Comparison of ENCODE assay signal across 8 cellular contexts in the genomic region with DNA sequence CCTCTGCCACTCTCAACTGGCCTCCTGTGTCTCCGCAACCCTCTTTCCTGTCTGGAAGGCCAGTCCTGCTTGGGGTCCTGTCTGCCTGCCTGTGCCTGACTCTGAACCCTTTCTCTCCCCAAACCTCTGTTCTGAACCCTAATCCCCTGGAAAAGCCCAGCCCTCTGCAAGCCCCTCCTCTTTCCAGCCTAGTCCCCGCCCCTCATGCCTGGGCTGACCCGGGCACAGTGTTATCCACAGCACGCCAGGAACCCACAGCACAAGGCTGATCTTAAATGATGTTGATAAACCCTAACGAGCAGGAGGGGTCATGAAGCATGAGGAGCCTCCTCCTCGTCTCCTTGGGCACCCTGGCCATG. TPM values are rescaled to one million over a fixed set of nuclear protein-coding genes. Genes with fewer than 3 reads are reported as not detected.
DNase-seq lines count a peak whose midpoint lies in the region; ATAC-seq and TF ChIP-seq lines count a peak whose summit lies in the region.

A gene (minus strand): TSS at position 115 of the 359 bp plus-strand sequence. CDS start 153 bp downstream, outside the sequence.

- H3K27ac ChIP-seq in urinary bladder (ENCODE audit: low read depth) = no peak within 1 kb of the TSS

- H3K4me3 ChIP-seq in urinary bladder (ENCODE audit: low read depth, low read length) = peak within 1 kb of the TSS; percentile 31

- H3K36me3 ChIP-seq in urinary bladder (ENCODE audit: insufficient read depth) = peaks cover 4% of the 10 kb centered on the region

- H3K27me3 Mint-ChIP-seq in activated naive CD4-positive, alpha-beta T cell treated with anti-CD3 and anti-CD28 coated beads, Interleukin-2, amount 50 U/mL, for 24 hours = peaks cover 11% of the 10 kb centered on the region
- H3K27me3 Mint-ChIP-seq in chondrocyte (ENCODE audit: low read depth) = no peaks in the 10 kb centered on the region
- H3K27me3 Mint-ChIP-seq in memory B cell = peaks cover 13% of the 10 kb centered on the region

- H3K4me1 Mint-ChIP-seq in activated naive CD4-positive, alpha-beta T cell treated with anti-CD3 and anti-CD28 coated beads, Interleukin-2, amount 50 U/mL, for 24 hours = peaks cover 31% of the 10 kb centered on the region
- peaks cover 73% of the 10 kb centered on the region for H3K4me1 Mint-ChIP-seq in chondrocyte (ENCODE audit: low read depth)
- peaks cover 19% of the 10 kb centered on the region for H3K4me1 Mint-ChIP-seq in memory B cell

- H3K9me3 Mint-ChIP-seq in activated naive CD4-positive, alpha-beta T cell treated with anti-CD3 and anti-CD28 coated beads, Interleukin-2, amount 50 U/mL, for 24 hours = no peaks in the 10 kb centered on the region
- H3K9me3 Mint-ChIP-seq in chondrocyte (ENCODE audit: low read depth) (no peaks in the 10 kb centered on the region), memory B cell (peaks cover 2% of the 10 kb centered on the region)

- H3K27ac Mint-ChIP-seq in activated naive CD4-positive, alpha-beta T cell treated with anti-CD3 and anti-CD28 coated beads, Interleukin-2, amount 50 U/mL, for 24 hours = no peak within 1 kb of the TSS
- H3K27ac Mint-ChIP-seq in chondrocyte (ENCODE audit: unreplicated experiment) (peak within 1 kb of the TSS; percentile 99), memory B cell (peak within 1 kb of the TSS; percentile 19)

- TF ChIP-seq CTCF in chondrocyte (IDR thresholded peaks at IDR 0.05) = no peak

- no peaks in the 10 kb centered on the region for H3K4me1 ChIP-seq in urinary bladder (ENCODE audit: insufficient read depth)

- DNase-seq in activated naive CD4-positive, alpha-beta T cell treated with anti-CD3 and anti-CD28 coated beads, Interleukin-2, amount 50 U/mL, for 16 hours = no peak
- DNase-seq in chondrocyte (ENCODE audit: low spot score) (peak; percentile 85), memory B cell (ENCODE audit: low spot score in 2 of 2) (no peak), NCI-H128 (lab: John Stamatoyannopoulos, UW; ENCODE audit: unreplicated experiment) (no peak)

- peak within 1 kb of the TSS; percentile 52 for H3K4me3 Mint-ChIP-seq in activated naive CD4-positive, alpha-beta T cell treated with anti-CD3 and anti-CD28 coated beads, Interleukin-2, amount 50 U/mL, for 24 hours
- H3K4me3 Mint-ChIP-seq in chondrocyte (ENCODE audit: unreplicated experiment) (peak within 1 kb of the TSS; percentile 92), memory B cell (peak within 1 kb of the TSS; percentile 63)

- H3K36me3 Mint-ChIP-seq in activated naive CD4-positive, alpha-beta T cell treated with anti-CD3 and anti-CD28 coated beads, Interleukin-2, amount 50 U/mL, for 24 hours = peaks cover 2% of the 10 kb centered on the region
- peaks cover 24% of the 10 kb centered on the region for H3K36me3 Mint-ChIP-seq in chondrocyte (ENCODE audit: low read depth)
- peaks cover 11% of the 10 kb centered on the region for H3K36me3 Mint-ChIP-seq in memory B cell

- ATAC-seq in memory B cell (ENCODE audit: low read depth) (no peak), HG03565 (IDR thresholded peaks at IDR 0.05; ENCODE audit: unreplicated experiment) (no peak)
- ATAC-seq in activated CD4-positive, CD25-positive, alpha-beta regulatory T cell treated with anti-CD3 and anti-CD28 coated beads, Interleukin-2, amount 50 U/mL, for 24 hours = no peak

- WGBS in urinary bladder = 32% methylated on average over 6 of the region's 6 CpGs

RNA-seq across cellular contexts. Expression of the gene that starts here (rescaled TPM):
- total RNA-seq in chondrocyte (39.8 to 159 TPM (median 41.2 TPM) in 3 replicates), urinary bladder (1.0 TPM)
- polyA plus RNA-seq in urinary bladder = 1.9 TPM

Comparison
In these comparisons a context has a peak if more than half of its experiments do, and no peak if none do; other contexts are left out.
1. RNA of the gene that starts here (total RNA-seq): 39.8 to 159 TPM in chondrocyte; 1.0 TPM in urinary bladder (single experiment); every median in the first group is over 10 times any median in the second.
2. Peak in every context shown above with its lines, with median percentiles within 50 percentile points of each other: H3K4me3 Mint-ChIP-seq.